ENCODE assay signal across 12 cellular contexts in the genomic region with DNA sequence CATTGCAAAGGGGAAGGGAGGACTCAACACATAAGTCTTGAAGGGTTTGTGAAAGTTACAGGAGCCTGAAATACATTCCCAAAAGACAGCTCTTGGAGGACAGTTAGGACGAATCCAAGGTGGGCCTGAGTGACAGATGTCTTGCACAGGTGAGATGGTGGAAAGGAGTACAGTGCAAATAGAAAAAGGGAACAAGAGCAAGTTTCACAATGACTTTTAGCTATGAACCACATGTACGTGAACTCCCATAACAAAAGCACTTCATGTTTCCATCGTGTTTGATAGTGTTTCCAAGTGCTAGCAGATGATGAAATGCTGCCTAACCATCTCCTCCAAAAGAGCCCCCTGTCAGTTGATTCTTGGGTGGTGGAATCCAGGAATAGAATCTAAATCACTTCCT. TPM values are rescaled to one million over a fixed set of nuclear protein-coding genes. Genes with fewer than 3 reads are reported as not detected.
DNase-seq lines count a peak whose midpoint lies in the region; ATAC-seq, FAIRE-seq and TF ChIP-seq lines count a peak whose summit lies in the region.
"Had no signal": no experiment of that assay in that cellular context is flagged by ENCODE, and none has a peak within 500 bp of the region (broad histone marks: within the 10 kb centered on the region; RNA-seq: fewer than 3 reads in every experiment).

No MANE protein-coding gene starts in this region.

- no peaks in the 10 kb centered on the region for H3K27me3 ChIP-seq in GM12878 (replicated peaks in 1 of 2; ENCODE audit: control insufficient read depth in 2 of 2, insufficient read depth in 2 of 2, low read length in 1 of 2)
- peaks cover 8% of the 10 kb centered on the region for H3K27me3 ChIP-seq in endodermal cell (ENCODE audit: control insufficient read depth, insufficient read depth, low read length, poor library complexity, severe bottlenecking)
- H3K27me3 ChIP-seq in stomach = no peaks in the 10 kb centered on the region
- H3K27me3 ChIP-seq: neural progenitor cell had no signal

- 5% methylated on average over 3 of the region's 3 CpGs for WGBS in GM12878 (ENCODE audit: insufficient coverage, insufficient replicate concordance, low lambda C conversion rate, missing lambda C conversion rate)
- WGBS in endodermal cell (ENCODE audit: insufficient coverage in 1 of 2, insufficient read length in 1 of 2), 2 experiments = 88 to 89% methylated on average over 1 to 3 of the region's 3 CpGs
- 66 to 73% (median 68%) methylated on average over 3 of the region's 3 CpGs for WGBS in stomach, 5 donors

- CTCF ChIA-PET in GM12878 (lab: Yijun Ruan, JAX) = interaction anchor here (0.8 to 2.3 kb wide), 4 partner anchors 10 to 67 kb away, joined by 3 to 7 read pairs (median 3); no protein-coding TSS in a partner anchor

- TF ChIP-seq POLR2A in GM12878 (IDR thresholded peaks at IDR 0.05; ENCODE audit: low read depth, low read length) = no peak
- TF ChIP-seq POLR2A in stomach (IDR thresholded peaks at IDR 0.05) = no peak

- TF ChIP-seq EP300 in GM12878 (IDR thresholded peaks at IDR 0.05; ENCODE audit: borderline replicate concordance in 1 of 2, control insufficient read depth in 1 of 2, low read depth in 2 of 2, low read length in 2 of 2) = peak in 1 of 2 experiments; percentile 75; a peak in 1 of 4 replicates
- TF ChIP-seq EP300 in stomach (IDR thresholded peaks at IDR 0.05) = no peak

- BruUV-seq in GM12878 (replicated peaks; lab: Mats Ljungman, UMichigan) = no TSS peak

- H3K9me3 ChIP-seq in GM12878 (replicated peaks; ENCODE audit: control insufficient read depth, insufficient read depth, low read length) = no peaks in the 10 kb centered on the region; the same call in 2 of the 3 replicates
- H3K9me3 ChIP-seq in endodermal cell (ENCODE audit: control insufficient read depth, low read length) = no peaks in the 10 kb centered on the region
- H3K9me3 ChIP-seq in stomach = no peaks in the 10 kb centered on the region

- peak overlapping the region; percentile 59 for H3K4me2 ChIP-seq in GM12878 (ENCODE audit: control insufficient read depth, insufficient read depth)
- H3K4me2 ChIP-seq: neural progenitor cell had no signal

- DNase-seq in GM18507 (ENCODE audit: extremely low spot score, insufficient read length, low read depth) (no peak), GM12878 (ENCODE audit: low read depth, low spot score) (peak; percentile 61), left colon (no peak), endodermal cell (no peak), stomach (no peak), endothelial cell (ENCODE audit: low spot score) (no peak)
- DNase-seq: amygdala had no signal

- no peak overlapping the region for H3K4me3 ChIP-seq in GM12878
- no peak overlapping the region for H3K4me3 ChIP-seq in endodermal cell (ENCODE audit: low read length)
- peak overlapping the region in 1 of 4 donors; percentile 16 for H3K4me3 ChIP-seq in stomach
- H3K4me3 ChIP-seq: neural progenitor cell, SK-N-MC had no signal

- H3K4me1 ChIP-seq in GM12878 (ENCODE audit: control insufficient read depth, insufficient read depth, low read length) (peaks cover 32% of the 10 kb centered on the region), endodermal cell (ENCODE audit: control insufficient read depth, insufficient read depth, low read length) (no peaks in the 10 kb centered on the region), stomach (no peaks in the 10 kb centered on the region)
- H3K4me1 ChIP-seq: neural progenitor cell had no signal

- H3K4me1 Mint-ChIP-seq in endodermal cell (no peaks in the 10 kb centered on the region), endothelial cell (ENCODE audit: unreplicated experiment) (no peaks in the 10 kb centered on the region)
- H3K4me1 Mint-ChIP-seq: neural progenitor cell had no signal

- intact Hi-C loops in GM12878 (cut with micrococcal nuclease; ENCODE audit: unreplicated experiment) (loop anchor here (2.0 kb wide), 2 partner anchors 20 to 58 kb away; no protein-coding TSS in a partner anchor), left colon (cut with DNase I, micrococcal nuclease) (no loop called here), stomach (cut with DNase I; ENCODE audit: low total_unique reads) (no loop called here)

- ATAC-seq in GM21515 (IDR thresholded peaks at IDR 0.05; ENCODE audit: unreplicated experiment) = peak; percentile 92
- ATAC-seq in HG03378 (IDR thresholded peaks at IDR 0.05; ENCODE audit: unreplicated experiment) = peak; percentile 98
- ATAC-seq in GM12878 = peak; percentile 91
- ATAC-seq in left colon = no peak

- RAD21 ChIA-PET in GM12878 (lab: Charles Lee; ENCODE audit: unreplicated experiment) = interaction anchor here (1.7 to 2.4 kb wide), 4 partner anchors 12 to 184 kb away, joined by 5 to 12 read pairs (median 8); no protein-coding TSS in a partner anchor

- H3K27ac ChIP-seq in GM12878 (ENCODE audit: control insufficient read depth, insufficient read depth) (peak overlapping the region; percentile 62; the same call in 1 of the 2 replicates), endodermal cell (ENCODE audit: low read depth, low read length) (no peak overlapping the region), stomach (peak overlapping the region in 2 of 5 donors; percentile 53 to 63)
- H3K27ac ChIP-seq: neural progenitor cell, SK-N-MC had no signal

- H3K9me3 Mint-ChIP-seq in endodermal cell = no peaks in the 10 kb centered on the region
- no peaks in the 10 kb centered on the region for H3K9me3 Mint-ChIP-seq in endothelial cell (ENCODE audit: unreplicated experiment)
- H3K9me3 Mint-ChIP-seq: neural progenitor cell had no signal

- H3K4me3 Mint-ChIP-seq in endodermal cell = no peak overlapping the region
- H3K4me3 Mint-ChIP-seq in endothelial cell (ENCODE audit: unreplicated experiment) = no peak overlapping the region
- H3K4me3 Mint-ChIP-seq: neural progenitor cell had no signal

- H3K9ac ChIP-seq in GM12878 (ENCODE audit: control insufficient read depth, insufficient read depth, low read length) (no peak overlapping the region), endodermal cell (ENCODE audit: extremely low read depth, low read length, poor library complexity, severe bottlenecking) (no peak overlapping the region)
- H3K9ac ChIP-seq: neural progenitor cell had no signal

- H3K36me3 ChIP-seq in GM12878 (ENCODE audit: control insufficient read depth in 2 of 2, insufficient read depth in 2 of 2, low read length in 1 of 2) (no peaks in the 10 kb centered on the region), endodermal cell (ENCODE audit: control insufficient read depth, insufficient read depth, low read length) (no peaks in the 10 kb centered on the region), stomach (no peaks in the 10 kb centered on the region)
- H3K36me3 ChIP-seq: neural progenitor cell had no signal

- FAIRE-seq in GM18507 (lab: Jason Lieb, UNC) (peak; percentile 88), GM12878 (lab: Jason Lieb, UNC) (peak; percentile 94)

- in situ Hi-C loops in GM12878 (cut with MboI) = loop anchor here (5.0 kb wide), 1 partner anchor 57 kb away; no protein-coding TSS in a partner anchor

- SMC1A ChIA-PET in GM12878 (lab: Charles Lee; ENCODE audit: uncharacterized antibody, unreplicated experiment) = interaction anchor here (1.0 to 3.5 kb wide), 7 partner anchors 9 to 184 kb away, joined by 3 to 24 read pairs (median 4); no protein-coding TSS in a partner anchor

- no peaks in the 10 kb centered on the region for H4K20me1 ChIP-seq in GM12878 (ENCODE audit: control insufficient read depth, insufficient read depth)

- TF ChIP-seq RAD21 in GM12878 (IDR thresholded peaks at IDR 0.05; ENCODE audit: insufficient read depth, low read depth, low read length) = no peak

- H3K27me3 Mint-ChIP-seq in endodermal cell (ENCODE audit: insufficient read depth) = peaks cover 21% of the 10 kb centered on the region
- peaks cover 4% of the 10 kb centered on the region for H3K27me3 Mint-ChIP-seq in endothelial cell (ENCODE audit: unreplicated experiment)

- no peak overlapping the region for H2AFZ ChIP-seq in GM12878 (ENCODE audit: control insufficient read depth, low read depth, low read length)
- H2AFZ ChIP-seq: neural progenitor cell had no signal

- no peak for TF ChIP-seq CTCF in GM12878 (IDR thresholded peaks at IDR 0.05 in 2 of 3, conservative IDR thresholded peaks at IDR 0.05 in 1 of 3; ENCODE audit: control insufficient read depth in 2 of 3, extremely low read depth in 1 of 3, insufficient read depth in 1 of 3, low read depth in 3 of 3, low read length in 3 of 3)
- no peak for TF ChIP-seq CTCF in endodermal cell (conservative IDR thresholded peaks at IDR 0.05)
- no peak for TF ChIP-seq CTCF in stomach (IDR thresholded peaks at IDR 0.05)
- no peak for TF ChIP-seq CTCF in endothelial cell (IDR thresholded peaks at IDR 0.05; ENCODE audit: unreplicated experiment)

- H3K36me3 Mint-ChIP-seq in endodermal cell (ENCODE audit: low read depth) (no peaks in the 10 kb centered on the region), endothelial cell (ENCODE audit: low read depth, unreplicated experiment) (no peaks in the 10 kb centered on the region)
- H3K36me3 Mint-ChIP-seq: neural progenitor cell had no signal

- POLR2A ChIA-PET in GM12878 (lab: Charles Lee) = interaction anchor here (0.7 kb wide), 1 partner anchor 11 kb away, joined by 3 read pairs; no protein-coding TSS in a partner anchor

- H3K79me2 ChIP-seq in GM12878 (ENCODE audit: control insufficient read depth, insufficient read depth, low read length) = no peaks in the 10 kb centered on the region

- no peak overlapping the region for H3K27ac Mint-ChIP-seq in endodermal cell
- H3K27ac Mint-ChIP-seq in endothelial cell (ENCODE audit: unreplicated experiment) = no peak overlapping the region
- H3K27ac Mint-ChIP-seq: neural progenitor cell had no signal

RNA-seq across cellular contexts. Expression of gene IL18RAP, which starts 1.8 kb away (rescaled TPM):
- total RNA-seq in GM12878 (2013; cell fraction: nucleolus; rRNA removed) = 5.9 and 6.6 TPM in 2 replicates
- 0.65 and 0.85 TPM in 2 replicates for total RNA-seq in GM12878 (2014; rRNA removed)
- total RNA-seq in GM12878 (2014; rRNA removed; fragmentation: Illumina TruSeq; extraction: Trizol) = 1.0 and 1.3 TPM in 2 replicates
- total RNA-seq in GM12878 (2021) = 0.54 and 1.4 TPM in 2 replicates
- polyA plus RNA-seq in GM12878 (2011; ENCODE audit: low read depth) = 1.2 TPM
- polyA plus RNA-seq in GM12878 (2011; rRNA removed) = 1.6 and 3.4 TPM in 2 replicates
- 0.60 and 0.72 TPM in 2 replicates for polyA plus RNA-seq in GM12878 (2011; cell fraction: cytosol; rRNA removed)
- polyA plus RNA-seq in GM12878 (2011; cell fraction: nucleus; rRNA removed) = 5.1 and 9.1 TPM in 2 replicates
- polyA plus RNA-seq in GM12878 (2012) = 1.3 and 4.6 TPM in 2 replicates
- polyA plus RNA-seq in GM12878 (2014; fragmentation: Illumina TruSeq; extraction: Trizol) = 0.75 and 1.4 TPM in 2 replicates
- polyA plus RNA-seq in GM12878 (2014; fragmentation: Nextera tagmentation; extraction: Ambion mirVana) = under 1 TPM; 0.37 to 0.53 TPM
- polyA plus RNA-seq in GM12878 (2014; rRNA removed) = 0.64 and 0.86 TPM in 2 replicates
- 1 to 10 TPM in 1 of 2 experiments, not detected in 1; 1.1 TPM for polyA plus RNA-seq in GM12878 (2016; fragmentation: Nextera tagmentation; extraction: Ambion mirVana)
- polyA minus RNA-seq in GM12878 (2011; rRNA and poly(A)+ RNA removed) = 1.4 and 2.6 TPM in 2 replicates
- polyA minus RNA-seq in GM12878 (2011; cell fraction: cytosol; rRNA and poly(A)+ RNA removed) = not detected in 2 replicates
- 4.1 and 4.4 TPM in 2 replicates for polyA minus RNA-seq in GM12878 (2011; cell fraction: nucleus; rRNA and poly(A)+ RNA removed)
- total RNA-seq in left colon = 1 to 10 TPM in 1 of 2 donors, under 1 TPM in 1; 0.52 to 2.4 TPM
- total RNA-seq in endodermal cell = under 1 TPM in 1 of 2 donors, not detected in 1; 0.11 TPM
- polyA plus RNA-seq in endodermal cell (2013, experiment 1 of 2) = not detected
- not detected for polyA plus RNA-seq in endodermal cell (2013, experiment 2 of 2)
- 10 to 100 TPM in 2 of 5 donors, 1 to 10 TPM in 2, not detected in 1; 1.8 to 33.3 (median 10.4) TPM for total RNA-seq in stomach
- polyA plus RNA-seq in stomach = 1 to 10 TPM in 2 of 3 donors, under 1 TPM in 1; 0.50 to 1.7 (median 1.2) TPM
- not detected for total RNA-seq in endothelial cell (ENCODE audit: unreplicated experiment)
- total RNA-seq: fibroblast of villous mesenchyme had no signal

RNA-seq across cellular contexts. Expression of gene SLC9A4, which starts 48.3 kb away (rescaled TPM):
- total RNA-seq in GM12878 (2013; cell fraction: nucleolus; rRNA removed) = not detected in 2 replicates
- total RNA-seq in GM12878 (2014; rRNA removed) (not detected in 2 replicates), GM12878 (2014; rRNA removed; fragmentation: Illumina TruSeq; extraction: Trizol) (not detected in 2 replicates), GM12878 (2021) (0.05 and 0.10 TPM in 2 replicates), left colon (under 1 TPM; 0.09 to 0.34 TPM), endodermal cell (under 1 TPM in 1 of 2 donors, not detected in 1; 0.07 TPM), stomach (100 to 1,000 TPM in 3 of 5 donors, 10 to 100 TPM in 1, not detected in 1; 92.4 to 143 (median 117) TPM), endothelial cell (ENCODE audit: unreplicated experiment) (0.08 TPM)
- polyA plus RNA-seq in GM12878 (2011; ENCODE audit: low read depth) = not detected
- polyA plus RNA-seq in GM12878 (2011; rRNA removed) (not detected in 2 replicates), GM12878 (2014; fragmentation: Illumina TruSeq; extraction: Trizol) (not detected in 2 replicates), GM12878 (2014; fragmentation: Nextera tagmentation; extraction: Ambion mirVana) (not detected), GM12878 (2014; rRNA removed) (not detected in 2 replicates), GM12878 (2016; fragmentation: Nextera tagmentation; extraction: Ambion mirVana) (not detected), stomach (10 to 100 TPM in 1 of 3 donors, 1 to 10 TPM in 2; 4.7 to 18.0 (median 8.9) TPM)
- not detected in 2 replicates for polyA plus RNA-seq in GM12878 (2011; cell fraction: cytosol; rRNA removed)
- polyA plus RNA-seq in GM12878 (2011; cell fraction: nucleus; rRNA removed) = not detected in 2 replicates
- polyA plus RNA-seq in GM12878 (2012) = not detected in 2 replicates
- polyA minus RNA-seq in GM12878 (2011; rRNA and poly(A)+ RNA removed) = not detected in 2 replicates
- polyA minus RNA-seq in GM12878 (2011; cell fraction: cytosol; rRNA and poly(A)+ RNA removed) = not detected in 2 replicates
- 0.12 and 0.29 TPM in 2 replicates for polyA minus RNA-seq in GM12878 (2011; cell fraction: nucleus; rRNA and poly(A)+ RNA removed)
- polyA plus RNA-seq in endodermal cell (2013, experiment 1 of 2) = not detected
- polyA plus RNA-seq in endodermal cell (2013, experiment 2 of 2) = not detected
- total RNA-seq: fibroblast of villous mesenchyme had no signal
